Comparison of ENCODE assay signal across 28 cellular contexts in genomic region chr20:11032611-11033010, GRCh38.
"Had no signal": no experiment of that assay in that cellular context is flagged by ENCODE, and none has a peak within 500 bp of the region (broad histone marks: within the 10 kb centered on the region; RNA-seq: fewer than 3 reads in every experiment).

No MANE protein-coding gene starts in this region.

- H3K4me1 ChIP-seq: adrenal gland, body of pancreas, breast epithelium, SJCRH30 had no signal

- H3K27me3 Mint-ChIP-seq: activated CD4-positive, alpha-beta T cell treated with anti-CD3 and anti-CD28 coated beads for 36 hours; activated CD4-positive, alpha-beta T cell treated with anti-CD3 and anti-CD28 coated beads, Interleukin-2, amount 10 ng/mL, durations not matched to agents 7 days and 5 days; activated naive CD4-positive, alpha-beta T cell treated with anti-CD3 and anti-CD28 coated beads, Interleukin-2, amount 50 U/mL, for 24 hours; activated T-cell treated with anti-CD3 and anti-CD28 coated beads, Interleukin-2, amount 50 U/mL, for 24 hours had no signal

- ATAC-seq: activated CD4-positive, alpha-beta T cell treated with anti-CD3 and anti-CD28 coated beads for 36 hours; activated CD8-positive, alpha-beta T cell treated with anti-CD3 and anti-CD28 coated beads, Interleukin-2, amount 10 ng/mL, durations not matched to agents 7 days and 5 days; body of pancreas; Panc1 had no signal

- H3K27ac ChIP-seq: adrenal gland, body of pancreas, breast epithelium, SJCRH30, SK-N-MC, WERI-Rb-1 had no signal

- H3K4me1 Mint-ChIP-seq: activated CD4-positive, alpha-beta T cell treated with anti-CD3 and anti-CD28 coated beads for 36 hours; activated CD4-positive, alpha-beta T cell treated with anti-CD3 and anti-CD28 coated beads, Interleukin-2, amount 10 ng/mL, durations not matched to agents 7 days and 5 days; activated naive CD4-positive, alpha-beta T cell treated with anti-CD3 and anti-CD28 coated beads, Interleukin-2, amount 50 U/mL, for 24 hours had no signal

- H3K9me3 ChIP-seq: adrenal gland, body of pancreas, breast epithelium, SJCRH30 had no signal

- DNase-seq: activated CD4-positive, alpha-beta T cell treated with anti-CD3 and anti-CD28 coated beads for 36 hours; activated CD4-positive, alpha-beta T cell treated with anti-CD3 and anti-CD28 coated beads, Interleukin-2, amount 10 ng/mL, durations not matched to agents 7 days and 5 days; activated CD4-positive, alpha-beta T cell treated with anti-CD3 and anti-CD28 coated beads, Interleukin-2, amount 50 U/mL, for 48 hours; activated CD8-positive, alpha-beta T cell treated with anti-CD3 and anti-CD28 coated beads, Interleukin-2, amount 10 ng/mL, durations not matched to agents 7 days and 5 days; activated gamma-delta T cell; activated naive CD4-positive, alpha-beta T cell treated with Interleukin-2 at 50 U/mL for 16 hours; activated T-cell treated with anti-CD3 and anti-CD28 coated beads, Interleukin-2, amount 50 U/mL, for 24 hours; adrenal gland; body of pancreas; caudate nucleus; cerebellar nuclear complex; MM.1S; MV-4-11; NCI-H1092; NCI-H1436 treated with DMSO at 0.1 percent for 48 hours; NCI-H1694 treated with DMSO at 0.1 percent for 48 hours; NCI-H2029; NCI-H345; NCI-H524 treated with DMSO at 0.1 percent for 48 hours; SHP77; SJCRH30; T1000; WERI-Rb-1 had no signal

- H3K27me3 ChIP-seq: adrenal gland, body of pancreas, breast epithelium, SJCRH30 had no signal

- H3K27ac Mint-ChIP-seq: activated CD4-positive, alpha-beta T cell treated with anti-CD3 and anti-CD28 coated beads for 36 hours; activated CD4-positive, alpha-beta T cell treated with anti-CD3 and anti-CD28 coated beads, Interleukin-2, amount 10 ng/mL, durations not matched to agents 7 days and 5 days; activated CD8-positive, alpha-beta T cell treated with anti-CD3 and anti-CD28 coated beads, Interleukin-2, amount 10 ng/mL, durations not matched to agents 7 days and 5 days; activated naive CD4-positive, alpha-beta T cell treated with anti-CD3 and anti-CD28 coated beads, Interleukin-2, amount 50 U/mL, for 24 hours; activated T-cell treated with anti-CD3 and anti-CD28 coated beads, Interleukin-2, amount 50 U/mL, for 24 hours; activated T-helper 2 cell treated with anti-CD3 and anti-CD28 coated beads, Interferon-gamma antibody, Interleukin-2, Interleukin-4, amounts not matched to agents 10 μg/mL and 5 μg/mL and 100 μg/mL, durations not matched to agents 14 hours and 24 hours and 36 hours had no signal

- H3K4me3 Mint-ChIP-seq: activated CD4-positive, alpha-beta T cell treated with anti-CD3 and anti-CD28 coated beads for 36 hours; activated CD4-positive, alpha-beta T cell treated with anti-CD3 and anti-CD28 coated beads, Interleukin-2, amount 10 ng/mL, durations not matched to agents 7 days and 5 days; activated CD8-positive, alpha-beta T cell treated with anti-CD3 and anti-CD28 coated beads, Interleukin-2, amount 10 ng/mL, durations not matched to agents 7 days and 5 days; activated naive CD4-positive, alpha-beta T cell treated with anti-CD3 and anti-CD28 coated beads, Interleukin-2, amount 50 U/mL, for 24 hours; activated T-cell treated with anti-CD3 and anti-CD28 coated beads, Interleukin-2, amount 50 U/mL, for 24 hours had no signal

- H3K4me3 ChIP-seq: adrenal gland, body of pancreas, breast epithelium, SJCRH30, SK-N-MC had no signal

- H3K36me3 ChIP-seq: adrenal gland, breast epithelium, SJCRH30, WERI-Rb-1 had no signal

- H3K36me3 Mint-ChIP-seq: activated naive CD4-positive, alpha-beta T cell treated with anti-CD3 and anti-CD28 coated beads, Interleukin-2, amount 50 U/mL, for 24 hours had no signal
